ENCODE assay signal across 28 cellular contexts in genomic region chr11:96277696-96278038, GRCh38.
DNase-seq lines count a peak whose midpoint lies in the region; ATAC-seq, FAIRE-seq and TF ChIP-seq lines count a peak whose summit lies in the region.
"Had no signal": no experiment of that assay in that cellular context is flagged by ENCODE, and none has a peak within 500 bp of the region (broad histone marks: within the 10 kb centered on the region; RNA-seq: fewer than 3 reads in every experiment).

No MANE protein-coding gene starts in this region.

- peaks cover 89% of the 10 kb centered on the region for H3K79me2 ChIP-seq in SK-N-SH (ENCODE audit: insufficient read depth)

- ATAC-seq in SK-N-SH treated with all-trans-retinoic acid at 6 μM for 48 hours (no peak), thoracic aorta (ENCODE audit: insufficient number of reproducible peaks, low FRiP score, low read depth) (no peak), GM19463 (IDR thresholded peaks at IDR 0.05; ENCODE audit: unreplicated experiment) (no peak)
- ATAC-seq: activated CD4-positive, alpha-beta T cell treated with anti-CD3 and anti-CD28 coated beads for 36 hours; CD8-positive, alpha-beta T cell; natural killer cell; upper lobe of right lung had no signal

- H2AFZ ChIP-seq in SK-N-SH (ENCODE audit: low read depth): no peak overlapping the region

- H3K4me3 ChIP-seq in SK-N-SH (ENCODE audit: low read depth in 2 of 2, low read length in 1 of 2) (no peak overlapping the region), WERI-Rb-1 (ENCODE audit: low read depth, low read length) (no peak overlapping the region), kidney (ENCODE audit: low read length in 2 of 2) (peak overlapping the region in 1 of 2 donors; percentile 2), thoracic aorta (peak overlapping the region; percentile 46)
- H3K4me3 ChIP-seq: cardiac muscle cell, coronary artery, MG63, upper lobe of right lung had no signal

- POLR2A ChIA-PET in SK-N-SH (lab: Yijun Ruan, JAX): no interaction called here

- TF ChIP-seq CTCF in SK-N-SH (IDR thresholded peaks at IDR 0.05) (no peak), WERI-Rb-1 (IDR thresholded peaks at IDR 0.05; ENCODE audit: low read depth, low read length) (no peak), kidney (IDR thresholded peaks at IDR 0.05; ENCODE audit: borderline replicate concordance, extremely low read depth, insufficient read depth) (no peak), thoracic aorta (IDR thresholded peaks at IDR 0.05) (no peak)

- H3K36me3 ChIP-seq in SK-N-SH (replicated peaks in 1 of 2; ENCODE audit: control insufficient read depth in 1 of 2, insufficient read depth in 2 of 2, low read length in 1 of 2) (peaks cover 0 to 6% of the 10 kb centered on the region in 2 experiments), WERI-Rb-1 (peaks cover 4% of the 10 kb centered on the region; the same call in 1 of the 2 replicates), kidney (ENCODE audit: control insufficient read depth in 1 of 2, insufficient read depth in 2 of 2, low read length in 2 of 2) (no peaks in the 10 kb centered on the region), thoracic aorta (no peaks in the 10 kb centered on the region)
- H3K36me3 ChIP-seq: cardiac muscle cell, MG63, upper lobe of right lung had no signal

- H3K9me2 ChIP-seq in SK-N-SH: no peaks in the 10 kb centered on the region

- intact Hi-C loops in kidney (cut with DNase I): no loop called here

- no peak for TF ChIP-seq EP300 in SK-N-SH (IDR thresholded peaks at IDR 0.05; ENCODE audit: borderline replicate concordance in 1 of 2, low read depth in 1 of 2, low read length in 1 of 2)

- H3F3A ChIP-seq in SK-N-SH (replicated peaks; ENCODE audit: insufficient read depth): peaks cover 43% of the 10 kb centered on the region

- H3K27me3 ChIP-seq in SK-N-SH (ENCODE audit: insufficient read depth) (no peaks in the 10 kb centered on the region), WERI-Rb-1 (ENCODE audit: insufficient read depth, low read depth, severe bottlenecking) (no peaks in the 10 kb centered on the region), thoracic aorta (replicated peaks; ENCODE audit: insufficient read depth) (no peaks in the 10 kb centered on the region)
- H3K27me3 ChIP-seq: cardiac muscle cell, MG63, upper lobe of right lung had no signal

- H3K9ac ChIP-seq in SK-N-SH: no peak overlapping the region
- H3K9ac ChIP-seq in kidney (ENCODE audit: low read length in 2 of 2): peak overlapping the region in 1 of 2 donors; percentile 14
- H3K9ac ChIP-seq: KMS-11 had no signal

- FAIRE-seq in kidney (lab: Jason Lieb, UNC) (no peak), GM12892 (lab: Jason Lieb, UNC) (no peak)
- FAIRE-seq: H1, HTR-8/SVneo, keratinocyte had no signal

- CTCF ChIA-PET in SK-N-SH (lab: Yijun Ruan, JAX): interaction anchor here (0.7 kb wide), 1 partner anchor 59 kb away, joined by 4 read pairs; no protein-coding TSS in a partner anchor

- H3K27ac ChIP-seq in SK-N-SH (ENCODE audit: low read depth in 2 of 2, low read length in 1 of 2) (peak overlapping the region; percentile 72 to 84), WERI-Rb-1 (peak overlapping the region; percentile 46), kidney (ENCODE audit: low read depth in 2 of 2, low read length in 2 of 2) (peak overlapping the region; percentile 73 to 75), thoracic aorta (peak overlapping the region; percentile 8 to 43)
- H3K27ac ChIP-seq: cardiac muscle cell, coronary artery, KMS-11, upper lobe of right lung had no signal

- no peak for TF ChIP-seq POLR2A in GM12892 (IDR thresholded peaks at IDR 0.05; ENCODE audit: low read depth, low read length)

- no peak for TF ChIP-seq RAD21 in SK-N-SH (IDR thresholded peaks at IDR 0.05; ENCODE audit: low read length)

- H3K9me3 ChIP-seq in SK-N-SH (no peaks in the 10 kb centered on the region), WERI-Rb-1 (ENCODE audit: severe bottlenecking) (no peaks in the 10 kb centered on the region), kidney (ENCODE audit: control insufficient read depth in 1 of 2, low read length in 2 of 2) (no peaks in the 10 kb centered on the region), thoracic aorta (no peaks in the 10 kb centered on the region)
- H3K9me3 ChIP-seq: MG63, upper lobe of right lung had no signal

- H3K4me1 ChIP-seq in SK-N-SH (ENCODE audit: control insufficient read depth in 1 of 2, insufficient read depth in 2 of 2, low read depth in 1 of 2, low read length in 1 of 2): peaks cover 8 to 61% of the 10 kb centered on the region in 2 experiments; a peak in 3 of 4 replicates
- H3K4me1 ChIP-seq in kidney (ENCODE audit: control insufficient read depth in 1 of 2, insufficient read depth in 1 of 2, low read depth in 1 of 2, low read length in 2 of 2): peaks cover 21 to 31% of the 10 kb centered on the region in 2 donors
- H3K4me1 ChIP-seq in thoracic aorta (ENCODE audit: control insufficient read depth in 1 of 2, low read depth in 2 of 2): peaks cover 10 to 37% of the 10 kb centered on the region in 2 donors

- H4K20me1 ChIP-seq in SK-N-SH (ENCODE audit: insufficient read depth): no peaks in the 10 kb centered on the region

- H3K4me2 ChIP-seq in SK-N-SH: peak overlapping the region; percentile 33; the same call in 1 of the 2 replicates
- H3K4me2 ChIP-seq: KMS-11 had no signal

- DNase-seq in SK-N-SH: no peak
- no peak for DNase-seq in WERI-Rb-1
- DNase-seq in kidney: no peak
- DNase-seq in thoracic aorta (ENCODE audit: low spot score): no peak
- DNase-seq in GM12892 (ENCODE audit: insufficient read length): no peak
- DNase-seq in SW480 (ENCODE audit: low spot score): no peak
- DNase-seq: activated CD4-positive, alpha-beta T cell treated with anti-CD3 and anti-CD28 coated beads for 36 hours; activated CD8-positive, alpha-beta T cell treated with anti-CD3 and anti-CD28 coated beads for 36 hours; anterior cingulate cortex; CD8-positive, alpha-beta T cell; effector memory CD4-positive, alpha-beta T cell; MG63; natural killer cell; NCI-H1105; NCI-H187; occipital lobe; PC-3; stimulated activated CD4-positive, alpha-beta T cell treated with anti-CD3 and anti-CD28 coated beads, Interleukin-15, amount 100 ng/mL, for 24 hours; stimulated activated CD4-positive, alpha-beta T cell treated with anti-CD3 and anti-CD28 coated beads, Interleukin-4, amount 100 ng/mL, for 4 hours; upper lobe of right lung had no signal

TF ChIP-seq in SK-N-SH, 30 proteins besides CTCF, POLR2A, EP300 and RAD21:
- TF ChIP-seq GABPA (IDR thresholded peaks at IDR 0.05; ENCODE audit: low read depth): no peak
- TF ChIP-seq TCF12 (IDR thresholded peaks at IDR 0.05): no peak

TF ChIP-seq in SK-N-SH treated with all-trans-retinoic acid at 6 μM for 48 hours, 23 proteins besides CTCF, POLR2A, EP300 and RAD21:
- TF ChIP-seq RARB (CRISPR knock-in tag; IDR thresholded peaks at IDR 0.05) (no peak), TOX (CRISPR knock-in tag; IDR thresholded peaks at IDR 0.05; ENCODE audit: borderline replicate concordance) (no peak)

Comparison
In these comparisons a context has a peak if more than half of its experiments do, and no peak if none do; other contexts are left out.
1. H3K27ac ChIP-seq: peak in every context shown above with its lines; median percentile 78 in SK-N-SH; 74 in kidney; 46 in WERI-Rb-1; 26 in thoracic aorta.